10 cellular contexts compared by ENCODE assay signal in genomic region chr22:45709004-45709739, GRCh38. TPM values are rescaled to one million over a fixed set of nuclear protein-coding genes. Genes with fewer than 3 reads are reported as not detected.
DNase-seq lines count a peak whose midpoint lies in the region; ATAC-seq, FAIRE-seq and TF ChIP-seq lines count a peak whose summit lies in the region.
"Had no signal": no experiment of that assay in that cellular context is flagged by ENCODE, and none has a peak within 500 bp of the region (broad histone marks: within the 10 kb centered on the region; RNA-seq: fewer than 3 reads in every experiment).

No MANE protein-coding gene starts in this region.

- H3K4me2 ChIP-seq in astrocyte (ENCODE audit: low read length) = peak overlapping the region; percentile 75
- H3K4me2 ChIP-seq: KMS-11 had no signal

- peak overlapping the region; percentile 73 for H3K27ac ChIP-seq in astrocyte (ENCODE audit: low read depth, low read length)
- H3K27ac ChIP-seq: KMS-11 had no signal

- peaks cover 84% of the 10 kb centered on the region for H3K79me2 ChIP-seq in astrocyte (ENCODE audit: insufficient read depth, low read length)

- no peaks in the 10 kb centered on the region for H3K9me3 ChIP-seq in astrocyte (ENCODE audit: insufficient read depth, low read depth, low read length)
- H3K9me3 ChIP-seq: mucosa of descending colon had no signal

- H2AFZ ChIP-seq in astrocyte (ENCODE audit: low read depth, low read length) = no peak overlapping the region

- H4K20me1 ChIP-seq in astrocyte (ENCODE audit: insufficient read depth, low read length) = peaks cover 48% of the 10 kb centered on the region

- H3K4me3 ChIP-seq in astrocyte (ENCODE audit: insufficient read depth, low read depth, low read length) = no peak overlapping the region
- H3K4me3 ChIP-seq: mucosa of descending colon had no signal

- H3K27ac Mint-ChIP-seq in astrocyte (ENCODE audit: unreplicated experiment) (peak overlapping the region; percentile 73), mesothelial cell of epicardium (peak overlapping the region; percentile 65)

- H3K9ac ChIP-seq in astrocyte (ENCODE audit: low read length) = peak overlapping the region; percentile 21
- H3K9ac ChIP-seq: KMS-11 had no signal

- H3K27me3 ChIP-seq in astrocyte (ENCODE audit: insufficient read depth, low read length) = no peaks in the 10 kb centered on the region

- H3K9me3 Mint-ChIP-seq in astrocyte (ENCODE audit: unreplicated experiment) = no peaks in the 10 kb centered on the region
- peaks cover 4% of the 10 kb centered on the region for H3K9me3 Mint-ChIP-seq in mesothelial cell of epicardium

- TF ChIP-seq CTCF in astrocyte (IDR thresholded peaks at IDR 0.05; ENCODE audit: insufficient read depth, low read depth, low read length) = no peak
- TF ChIP-seq CTCF in mesothelial cell of epicardium (IDR thresholded peaks at IDR 0.05; ENCODE audit: unreplicated experiment) = no peak

- ATAC-seq in GM21360 (IDR thresholded peaks at IDR 0.05; ENCODE audit: unreplicated experiment) = no peak
- no peak for ATAC-seq in GM21526 (IDR thresholded peaks at IDR 0.05; ENCODE audit: low FRiP score, unreplicated experiment)
- ATAC-seq: mucosa of descending colon had no signal

- peaks cover 14% of the 10 kb centered on the region for H3K36me3 ChIP-seq in astrocyte (ENCODE audit: insufficient read depth, low read length)

- H3K36me3 Mint-ChIP-seq in astrocyte (ENCODE audit: low read depth, unreplicated experiment) (peaks cover 14% of the 10 kb centered on the region), mesothelial cell of epicardium (peaks cover 61% of the 10 kb centered on the region)

- H3K4me1 ChIP-seq in astrocyte (ENCODE audit: insufficient read depth, low read length) = peaks cover 21% of the 10 kb centered on the region

- peak; percentile 72 for DNase-seq in GM03348 (ENCODE audit: low spot score)
- peak; percentile 58 for DNase-seq in NCI-H2029 (lab: John Stamatoyannopoulos, UW)
- peak; percentile 88 for DNase-seq in astrocyte (ENCODE audit: low read depth)
- DNase-seq in mesothelial cell of epicardium (ENCODE audit: low spot score in 2 of 2, unreplicated experiment in 2 of 2) = no peak
- DNase-seq in NCI-H1417 treated with DMSO at 0.1 percent for 48 hours (lab: John Stamatoyannopoulos, UW) = no peak
- no peak for DNase-seq in stimulated activated CD4-positive, alpha-beta T cell treated with anti-CD3 and anti-CD28 coated beads, Interleukin-12 subunit alpha, Interleukin-12 subunit beta, amount 100 ng/mL, for 4 hours
- DNase-seq: mucosa of descending colon had no signal

- FAIRE-seq in astrocyte (lab: Jason Lieb, UNC) = peak; percentile 99

- H3K4me3 Mint-ChIP-seq in astrocyte (ENCODE audit: unreplicated experiment) = no peak overlapping the region
- no peak overlapping the region for H3K4me3 Mint-ChIP-seq in mesothelial cell of epicardium

- H3K27me3 Mint-ChIP-seq in astrocyte (ENCODE audit: low read depth, unreplicated experiment) (no peaks in the 10 kb centered on the region), mesothelial cell of epicardium (ENCODE audit: low read depth) (no peaks in the 10 kb centered on the region)

- H3K4me1 Mint-ChIP-seq in astrocyte (ENCODE audit: low read depth, unreplicated experiment) = peaks cover 31% of the 10 kb centered on the region
- peaks cover 21% of the 10 kb centered on the region for H3K4me1 Mint-ChIP-seq in mesothelial cell of epicardium

RNA-seq across cellular contexts. Expression of gene ATXN10, which starts 37.5 kb away (rescaled TPM):
- 189 and 195 TPM in 2 replicates for total RNA-seq in astrocyte
- total RNA-seq in mesothelial cell of epicardium = 237 to 248 TPM (median 241 TPM) in 3 replicates

Comparison
In these comparisons a context has a peak if more than half of its experiments do, and no peak if none do; other contexts are left out.
1. DNase-seq: peak in GM03348 (single experiment), NCI-H2029 (single experiment) and astrocyte (single experiment); none in mesothelial cell of epicardium (0 of 2), NCI-H1417 treated with DMSO at 0.1 percent for 48 hours (single experiment) and stimulated activated CD4-positive, alpha-beta T cell treated with anti-CD3 and anti-CD28 coated beads, Interleukin-12 subunit alpha, Interleukin-12 subunit beta, amount 100 ng/mL, for 4 hours (single experiment).